1 cellular context compared by ENCODE assay signal in the genomic region with DNA sequence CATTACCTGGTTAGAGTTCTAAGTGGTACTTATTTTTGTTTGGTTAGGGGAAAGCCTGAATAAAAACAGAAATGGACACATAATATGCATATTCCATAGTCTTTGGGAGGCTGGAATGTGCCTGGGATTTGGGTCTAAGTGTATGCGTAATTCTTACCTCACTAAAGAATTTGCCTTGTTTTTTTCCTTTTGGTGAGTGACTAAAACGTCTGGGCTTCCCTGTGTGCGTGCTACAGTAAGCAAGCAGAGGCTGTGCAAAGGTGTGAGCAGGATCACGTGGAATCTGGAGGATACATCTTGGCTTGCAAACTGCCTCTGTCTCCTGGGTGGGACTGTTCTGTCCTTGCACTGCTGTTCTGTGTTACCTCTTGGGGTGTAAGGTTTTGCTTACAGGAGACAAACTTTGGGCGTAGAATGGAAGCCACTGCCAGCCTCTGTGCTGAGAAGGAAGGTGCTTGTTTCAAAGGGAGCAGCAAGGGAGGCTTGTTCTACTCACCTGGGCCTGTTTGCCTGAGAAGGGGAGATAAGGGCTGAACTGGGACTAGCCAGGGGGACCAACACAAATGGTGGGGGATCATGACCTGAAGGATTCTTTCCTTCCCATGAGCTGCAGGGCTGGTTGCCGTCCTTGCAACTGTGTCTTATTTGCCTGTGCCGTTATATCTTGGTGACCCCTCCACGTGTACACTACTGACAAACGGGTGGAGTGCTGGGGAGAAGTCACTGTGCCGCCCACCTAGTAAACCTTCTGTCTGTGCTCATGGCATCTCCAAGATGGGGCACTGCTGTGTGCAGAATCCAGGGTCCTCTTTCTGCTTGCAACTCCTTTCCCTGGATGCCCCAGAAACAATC.
A peak's percentile ranks its signal among the peaks of the same experiment; 100 is the strongest.
TF ChIP-seq lines count a peak whose summit lies in the region.

No MANE protein-coding gene starts in this region.

TF ChIP-seq in HepG2, 621 proteins besides CTCF, POLR2A, EP300 and RAD21 (continued from another document and continues in another):
- TF ChIP-seq, protein P1, sequence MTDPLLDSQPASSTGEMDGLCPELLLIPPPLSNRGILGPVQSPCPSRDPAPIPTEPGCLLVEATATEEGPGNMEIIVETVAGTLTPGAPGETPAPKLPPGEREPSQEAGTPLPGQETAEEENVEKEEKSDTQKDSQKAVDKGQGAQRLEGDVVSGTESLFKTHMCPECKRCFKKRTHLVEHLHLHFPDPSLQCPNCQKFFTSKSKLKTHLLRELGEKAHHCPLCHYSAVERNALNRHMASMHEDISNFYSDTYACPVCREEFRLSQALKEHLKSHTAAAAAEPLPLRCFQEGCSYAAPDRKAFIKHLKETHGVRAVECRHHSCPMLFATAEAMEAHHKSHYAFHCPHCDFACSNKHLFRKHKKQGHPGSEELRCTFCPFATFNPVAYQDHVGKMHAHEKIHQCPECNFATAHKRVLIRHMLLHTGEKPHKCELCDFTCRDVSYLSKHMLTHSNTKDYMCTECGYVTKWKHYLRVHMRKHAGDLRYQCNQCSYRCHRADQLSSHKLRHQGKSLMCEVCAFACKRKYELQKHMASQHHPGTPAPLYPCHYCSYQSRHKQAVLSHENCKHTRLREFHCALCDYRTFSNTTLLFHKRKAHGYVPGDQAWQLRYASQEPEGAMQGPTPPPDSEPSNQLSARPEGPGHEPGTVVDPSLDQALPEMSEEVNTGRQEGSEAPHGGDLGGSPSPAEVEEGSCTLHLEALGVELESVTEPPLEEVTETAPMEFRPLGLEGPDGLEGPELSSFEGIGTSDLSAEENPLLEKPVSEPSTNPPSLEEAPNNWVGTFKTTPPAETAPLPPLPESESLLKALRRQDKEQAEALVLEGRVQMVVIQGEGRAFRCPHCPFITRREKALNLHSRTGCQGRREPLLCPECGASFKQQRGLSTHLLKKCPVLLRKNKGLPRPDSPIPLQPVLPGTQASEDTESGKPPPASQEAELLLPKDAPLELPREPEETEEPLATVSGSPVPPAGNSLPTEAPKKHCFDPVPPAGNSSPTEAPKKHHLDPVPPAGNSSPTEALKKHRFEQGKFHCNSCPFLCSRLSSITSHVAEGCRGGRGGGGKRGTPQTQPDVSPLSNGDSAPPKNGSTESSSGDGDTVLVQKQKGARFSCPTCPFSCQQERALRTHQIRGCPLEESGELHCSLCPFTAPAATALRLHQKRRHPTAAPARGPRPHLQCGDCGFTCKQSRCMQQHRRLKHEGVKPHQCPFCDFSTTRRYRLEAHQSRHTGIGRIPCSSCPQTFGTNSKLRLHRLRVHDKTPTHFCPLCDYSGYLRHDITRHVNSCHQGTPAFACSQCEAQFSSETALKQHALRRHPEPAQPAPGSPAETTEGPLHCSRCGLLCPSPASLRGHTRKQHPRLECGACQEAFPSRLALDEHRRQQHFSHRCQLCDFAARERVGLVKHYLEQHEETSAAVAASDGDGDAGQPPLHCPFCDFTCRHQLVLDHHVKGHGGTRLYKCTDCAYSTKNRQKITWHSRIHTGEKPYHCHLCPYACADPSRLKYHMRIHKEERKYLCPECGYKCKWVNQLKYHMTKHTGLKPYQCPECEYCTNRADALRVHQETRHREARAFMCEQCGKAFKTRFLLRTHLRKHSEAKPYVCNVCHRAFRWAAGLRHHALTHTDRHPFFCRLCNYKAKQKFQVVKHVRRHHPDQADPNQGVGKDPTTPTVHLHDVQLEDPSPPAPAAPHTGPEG (CRISPR knock-in tag; IDR thresholded peaks at IDR 0.05) = no peak
- TF ChIP-seq, protein P2, sequence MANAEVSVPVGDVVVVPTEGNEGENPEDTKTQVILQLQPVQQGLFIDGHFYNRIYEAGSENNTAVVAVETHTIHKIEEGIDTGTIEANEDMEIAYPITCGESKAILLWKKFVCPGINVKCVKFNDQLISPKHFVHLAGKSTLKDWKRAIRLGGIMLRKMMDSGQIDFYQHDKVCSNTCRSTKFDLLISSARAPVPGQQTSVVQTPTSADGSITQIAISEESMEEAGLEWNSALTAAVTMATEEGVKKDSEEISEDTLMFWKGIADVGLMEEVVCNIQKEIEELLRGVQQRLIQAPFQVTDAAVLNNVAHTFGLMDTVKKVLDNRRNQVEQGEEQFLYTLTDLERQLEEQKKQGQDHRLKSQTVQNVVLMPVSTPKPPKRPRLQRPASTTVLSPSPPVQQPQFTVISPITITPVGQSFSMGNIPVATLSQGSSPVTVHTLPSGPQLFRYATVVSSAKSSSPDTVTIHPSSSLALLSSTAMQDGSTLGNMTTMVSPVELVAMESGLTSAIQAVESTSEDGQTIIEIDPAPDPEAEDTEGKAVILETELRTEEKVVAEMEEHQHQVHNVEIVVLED (CRISPR knock-in tag; IDR thresholded peaks at IDR 0.05; ENCODE audit: borderline replicate concordance) = no peak
- TF ChIP-seq TBP (CRISPR knock-in tag; IDR thresholded peaks at IDR 0.05) = no peak
- no peak for TF ChIP-seq TRIM24 (CRISPR knock-in tag; IDR thresholded peaks at IDR 0.05)
- TF ChIP-seq, protein P3, sequence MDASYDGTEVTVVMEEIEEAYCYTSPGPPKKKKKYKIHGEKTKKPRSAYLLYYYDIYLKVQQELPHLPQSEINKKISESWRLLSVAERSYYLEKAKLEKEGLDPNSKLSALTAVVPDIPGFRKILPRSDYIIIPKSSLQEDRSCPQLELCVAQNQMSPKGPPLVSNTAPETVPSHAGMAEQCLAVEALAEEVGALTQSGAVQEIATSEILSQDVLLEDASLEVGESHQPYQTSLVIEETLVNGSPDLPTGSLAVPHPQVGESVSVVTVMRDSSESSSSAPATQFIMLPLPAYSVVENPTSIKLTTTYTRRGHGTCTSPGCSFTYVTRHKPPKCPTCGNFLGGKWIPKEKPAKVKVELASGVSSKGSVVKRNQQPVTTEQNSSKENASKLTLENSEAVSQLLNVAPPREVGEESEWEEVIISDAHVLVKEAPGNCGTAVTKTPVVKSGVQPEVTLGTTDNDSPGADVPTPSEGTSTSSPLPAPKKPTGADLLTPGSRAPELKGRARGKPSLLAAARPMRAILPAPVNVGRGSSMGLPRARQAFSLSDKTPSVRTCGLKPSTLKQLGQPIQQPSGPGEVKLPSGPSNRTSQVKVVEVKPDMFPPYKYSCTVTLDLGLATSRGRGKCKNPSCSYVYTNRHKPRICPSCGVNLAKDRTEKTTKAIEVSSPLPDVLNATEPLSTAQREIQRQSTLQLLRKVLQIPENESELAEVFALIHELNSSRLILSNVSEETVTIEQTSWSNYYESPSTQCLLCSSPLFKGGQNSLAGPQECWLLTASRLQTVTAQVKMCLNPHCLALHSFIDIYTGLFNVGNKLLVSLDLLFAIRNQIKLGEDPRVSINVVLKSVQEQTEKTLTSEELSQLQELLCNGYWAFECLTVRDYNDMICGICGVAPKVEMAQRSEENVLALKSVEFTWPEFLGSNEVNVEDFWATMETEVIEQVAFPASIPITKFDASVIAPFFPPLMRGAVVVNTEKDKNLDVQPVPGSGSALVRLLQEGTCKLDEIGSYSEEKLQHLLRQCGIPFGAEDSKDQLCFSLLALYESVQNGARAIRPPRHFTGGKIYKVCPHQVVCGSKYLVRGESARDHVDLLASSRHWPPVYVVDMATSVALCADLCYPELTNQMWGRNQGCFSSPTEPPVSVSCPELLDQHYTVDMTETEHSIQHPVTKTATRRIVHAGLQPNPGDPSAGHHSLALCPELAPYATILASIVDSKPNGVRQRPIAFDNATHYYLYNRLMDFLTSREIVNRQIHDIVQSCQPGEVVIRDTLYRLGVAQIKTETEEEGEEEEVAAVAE (CRISPR knock-in tag; IDR thresholded peaks at IDR 0.05; ENCODE audit: borderline replicate concordance) = no peak
- no peak; the same call in 1 of the 2 replicates for TF ChIP-seq TSC22D2 (CRISPR knock-in tag; IDR thresholded peaks at IDR 0.05; ENCODE audit: borderline replicate concordance)
- no peak for TF ChIP-seq ZNF263 (CRISPR knock-in tag; IDR thresholded peaks at IDR 0.05)
- no peak for TF ChIP-seq THYN1 (CRISPR knock-in tag; IDR thresholded peaks at IDR 0.05; ENCODE audit: borderline replicate concordance, low read depth)
- no peak for TF ChIP-seq ZNF12 (CRISPR knock-in tag; IDR thresholded peaks at IDR 0.05)
- no peak for TF ChIP-seq BRD4 (CRISPR knock-in tag; IDR thresholded peaks at IDR 0.05)
- no peak for TF ChIP-seq SAFB2 (CRISPR knock-in tag; IDR thresholded peaks at IDR 0.05; ENCODE audit: borderline replicate concordance, low read depth)
- 0 out of 2 replicates have a peak, but pooled peaks have one; percentile 18 for TF ChIP-seq ZNF724P (CRISPR knock-in tag; IDR thresholded peaks at IDR 0.05; ENCODE audit: borderline replicate concordance)
- TF ChIP-seq MEF2D (CRISPR knock-in tag; IDR thresholded peaks at IDR 0.05) = no peak
- no peak for TF ChIP-seq PLRG1 (conservative IDR thresholded peaks at IDR 0.05)
- no peak for TF ChIP-seq RFXAP (CRISPR knock-in tag; IDR thresholded peaks at IDR 0.05; ENCODE audit: borderline replicate concordance)
- no peak for TF ChIP-seq NFIC (IDR thresholded peaks at IDR 0.05; ENCODE audit: low read length)
- TF ChIP-seq TCF7 (IDR thresholded peaks at IDR 0.05; ENCODE audit: low read depth) = no peak
- TF ChIP-seq RNF2 (conservative IDR thresholded peaks at IDR 0.05; ENCODE audit: low read depth) = no peak
- no peak for TF ChIP-seq ZSCAN21 (CRISPR knock-in tag; IDR thresholded peaks at IDR 0.05; ENCODE audit: borderline replicate concordance)
- TF ChIP-seq, protein P4, sequence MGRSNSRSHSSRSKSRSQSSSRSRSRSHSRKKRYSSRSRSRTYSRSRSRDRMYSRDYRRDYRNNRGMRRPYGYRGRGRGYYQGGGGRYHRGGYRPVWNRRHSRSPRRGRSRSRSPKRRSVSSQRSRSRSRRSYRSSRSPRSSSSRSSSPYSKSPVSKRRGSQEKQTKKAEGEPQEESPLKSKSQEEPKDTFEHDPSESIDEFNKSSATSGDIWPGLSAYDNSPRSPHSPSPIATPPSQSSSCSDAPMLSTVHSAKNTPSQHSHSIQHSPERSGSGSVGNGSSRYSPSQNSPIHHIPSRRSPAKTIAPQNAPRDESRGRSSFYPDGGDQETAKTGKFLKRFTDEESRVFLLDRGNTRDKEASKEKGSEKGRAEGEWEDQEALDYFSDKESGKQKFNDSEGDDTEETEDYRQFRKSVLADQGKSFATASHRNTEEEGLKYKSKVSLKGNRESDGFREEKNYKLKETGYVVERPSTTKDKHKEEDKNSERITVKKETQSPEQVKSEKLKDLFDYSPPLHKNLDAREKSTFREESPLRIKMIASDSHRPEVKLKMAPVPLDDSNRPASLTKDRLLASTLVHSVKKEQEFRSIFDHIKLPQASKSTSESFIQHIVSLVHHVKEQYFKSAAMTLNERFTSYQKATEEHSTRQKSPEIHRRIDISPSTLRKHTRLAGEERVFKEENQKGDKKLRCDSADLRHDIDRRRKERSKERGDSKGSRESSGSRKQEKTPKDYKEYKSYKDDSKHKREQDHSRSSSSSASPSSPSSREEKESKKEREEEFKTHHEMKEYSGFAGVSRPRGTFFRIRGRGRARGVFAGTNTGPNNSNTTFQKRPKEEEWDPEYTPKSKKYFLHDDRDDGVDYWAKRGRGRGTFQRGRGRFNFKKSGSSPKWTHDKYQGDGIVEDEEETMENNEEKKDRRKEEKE (IDR thresholded peaks at IDR 0.05) = no peak
- no peak for TF ChIP-seq REXO4 (CRISPR knock-in tag; IDR thresholded peaks at IDR 0.05; ENCODE audit: borderline replicate concordance)
- no peak for TF ChIP-seq SNRNP70 (IDR thresholded peaks at IDR 0.05; ENCODE audit: low read depth, low read length)
- TF ChIP-seq, protein P5, sequence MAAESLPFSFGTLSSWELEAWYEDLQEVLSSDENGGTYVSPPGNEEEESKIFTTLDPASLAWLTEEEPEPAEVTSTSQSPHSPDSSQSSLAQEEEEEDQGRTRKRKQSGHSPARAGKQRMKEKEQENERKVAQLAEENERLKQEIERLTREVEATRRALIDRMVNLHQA (CRISPR knock-in tag; IDR thresholded peaks at IDR 0.05) = no peak
- peak; percentile 24; the same call in 1 of the 2 replicates for TF ChIP-seq ERF (CRISPR knock-in tag; IDR thresholded peaks at IDR 0.05)
- peak; percentile 8; the same call in 1 of the 2 replicates for TF ChIP-seq ZBTB7B (CRISPR knock-in tag; IDR thresholded peaks at IDR 0.05)
- peak; percentile 97 for TF ChIP-seq PAF1 (CRISPR knock-in tag; IDR thresholded peaks at IDR 0.05)
- TF ChIP-seq, protein P6, sequence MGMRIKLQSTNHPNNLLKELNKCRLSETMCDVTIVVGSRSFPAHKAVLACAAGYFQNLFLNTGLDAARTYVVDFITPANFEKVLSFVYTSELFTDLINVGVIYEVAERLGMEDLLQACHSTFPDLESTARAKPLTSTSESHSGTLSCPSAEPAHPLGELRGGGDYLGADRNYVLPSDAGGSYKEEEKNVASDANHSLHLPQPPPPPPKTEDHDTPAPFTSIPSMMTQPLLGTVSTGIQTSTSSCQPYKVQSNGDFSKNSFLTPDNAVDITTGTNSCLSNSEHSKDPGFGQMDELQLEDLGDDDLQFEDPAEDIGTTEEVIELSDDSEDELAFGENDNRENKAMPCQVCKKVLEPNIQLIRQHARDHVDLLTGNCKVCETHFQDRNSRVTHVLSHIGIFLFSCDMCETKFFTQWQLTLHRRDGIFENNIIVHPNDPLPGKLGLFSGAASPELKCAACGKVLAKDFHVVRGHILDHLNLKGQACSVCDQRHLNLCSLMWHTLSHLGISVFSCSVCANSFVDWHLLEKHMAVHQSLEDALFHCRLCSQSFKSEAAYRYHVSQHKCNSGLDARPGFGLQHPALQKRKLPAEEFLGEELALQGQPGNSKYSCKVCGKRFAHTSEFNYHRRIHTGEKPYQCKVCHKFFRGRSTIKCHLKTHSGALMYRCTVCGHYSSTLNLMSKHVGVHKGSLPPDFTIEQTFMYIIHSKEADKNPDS (CRISPR knock-in tag; IDR thresholded peaks at IDR 0.05) = no peak
- TF ChIP-seq NCOR1 (IDR thresholded peaks at IDR 0.05; ENCODE audit: borderline replicate concordance, low read length) = no peak
- TF ChIP-seq, protein P7, sequence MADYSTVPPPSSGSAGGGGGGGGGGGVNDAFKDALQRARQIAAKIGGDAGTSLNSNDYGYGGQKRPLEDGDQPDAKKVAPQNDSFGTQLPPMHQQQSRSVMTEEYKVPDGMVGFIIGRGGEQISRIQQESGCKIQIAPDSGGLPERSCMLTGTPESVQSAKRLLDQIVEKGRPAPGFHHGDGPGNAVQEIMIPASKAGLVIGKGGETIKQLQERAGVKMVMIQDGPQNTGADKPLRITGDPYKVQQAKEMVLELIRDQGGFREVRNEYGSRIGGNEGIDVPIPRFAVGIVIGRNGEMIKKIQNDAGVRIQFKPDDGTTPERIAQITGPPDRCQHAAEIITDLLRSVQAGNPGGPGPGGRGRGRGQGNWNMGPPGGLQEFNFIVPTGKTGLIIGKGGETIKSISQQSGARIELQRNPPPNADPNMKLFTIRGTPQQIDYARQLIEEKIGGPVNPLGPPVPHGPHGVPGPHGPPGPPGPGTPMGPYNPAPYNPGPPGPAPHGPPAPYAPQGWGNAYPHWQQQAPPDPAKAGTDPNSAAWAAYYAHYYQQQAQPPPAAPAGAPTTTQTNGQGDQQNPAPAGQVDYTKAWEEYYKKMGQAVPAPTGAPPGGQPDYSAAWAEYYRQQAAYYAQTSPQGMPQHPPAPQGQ (CRISPR knock-in tag; IDR thresholded peaks at IDR 0.05; ENCODE audit: borderline replicate concordance) = no peak
